In genomic region chr12:2286461-2287131, GRCh38 we compare ENCODE assay signal across 14 cellular contexts.
A peak's percentile ranks its signal among the peaks of the same experiment; 100 is the strongest.
DNase-seq lines count a peak whose midpoint lies in the region; ATAC-seq, FAIRE-seq and TF ChIP-seq lines count a peak whose summit lies in the region.
"Had no signal": no experiment of that assay in that cellular context is flagged by ENCODE, and none has a peak within 500 bp of the region (broad histone marks: within the 10 kb centered on the region; RNA-seq: fewer than 3 reads in every experiment).

No MANE protein-coding gene starts in this region.

- H3K4me3 ChIP-seq in kidney (ENCODE audit: low read length in 2 of 2) (no peak overlapping the region), skeletal muscle tissue (ENCODE audit: low read length in 3 of 3) (no peak overlapping the region)

- H3K4me1 ChIP-seq in kidney (ENCODE audit: control insufficient read depth in 1 of 2, insufficient read depth in 1 of 2, low read depth in 1 of 2, low read length in 2 of 2), result peaks cover 15 to 24% of the 10 kb centered on the region in 2 donors
- H3K4me1 ChIP-seq in skeletal muscle tissue (ENCODE audit: control insufficient read depth in 3 of 3, insufficient read depth in 3 of 3, low read length in 3 of 3), result peaks cover 39 to 54% (median 44%) of the 10 kb centered on the region in 3 donors
- H3K4me1 ChIP-seq: BE2C had no signal

- FAIRE-seq in kidney (lab: Jason Lieb, UNC), result no peak

- no peaks in the 10 kb centered on the region for H3K9me3 ChIP-seq in kidney (ENCODE audit: control insufficient read depth in 1 of 2, low read length in 2 of 2)
- H3K9me3 ChIP-seq in skeletal muscle tissue (ENCODE audit: control insufficient read depth in 3 of 3, low read length in 3 of 3), result no peaks in the 10 kb centered on the region
- H3K9me3 ChIP-seq: BE2C had no signal

- no peak for TF ChIP-seq CTCF in kidney (IDR thresholded peaks at IDR 0.05; ENCODE audit: borderline replicate concordance, extremely low read depth, insufficient read depth)

- DNase-seq in EL, result peak; percentile 88
- no peak for DNase-seq in kidney
- DNase-seq in OCI-M1 (lab: John Stamatoyannopoulos, UW), result no peak
- DNase-seq in inferior parietal cortex (ENCODE audit: extremely low spot score), result no peak
- DNase-seq in NCI-H526 treated with DMSO at 0.1 percent for 48 hours (lab: John Stamatoyannopoulos, UW), result no peak
- DNase-seq: activated CD8-positive, alpha-beta memory T cell treated with anti-CD3 and anti-CD28 coated beads, Interleukin-2, amount 10 ng/mL, durations not matched to agents 7 days and 5 days; activated naive CD8-positive, alpha-beta T cell treated with anti-CD3 and anti-CD28 coated beads, Interleukin-2, amount 50 U/mL, for 24 hours; BE2C; effector memory CD8-positive, alpha-beta T cell; GF-D8 had no signal

- H3K27ac ChIP-seq in cingulate gyrus (ENCODE audit: low read depth, low read length), result peak overlapping the region; percentile 74
- peak overlapping the region; percentile 48 to 84 for H3K27ac ChIP-seq in kidney (ENCODE audit: low read depth in 2 of 2, low read length in 2 of 2)
- H3K27ac ChIP-seq in skeletal muscle tissue (ENCODE audit: low read depth, low read length), result peak overlapping the region; percentile 57

- ATAC-seq in GM21526 (IDR thresholded peaks at IDR 0.05; ENCODE audit: low FRiP score, unreplicated experiment), result no peak
- ATAC-seq: activated CD8-positive, alpha-beta memory T cell treated with anti-CD3 and anti-CD28 coated beads, Interleukin-2, amount 10 ng/mL, durations not matched to agents 7 days and 5 days; activated naive CD8-positive, alpha-beta T cell treated with anti-CD3 and anti-CD28 coated beads, Interleukin-2, amount 50 U/mL, for 24 hours; effector memory CD8-positive, alpha-beta T cell; Panc1 had no signal

- intact Hi-C loops in kidney (cut with DNase I), result no loop called here

- peaks cover 6 to 31% (median 14%) of the 10 kb centered on the region in 3 donors for H3K27me3 ChIP-seq in skeletal muscle tissue (ENCODE audit: control insufficient read depth in 3 of 3, insufficient read depth in 3 of 3, low read length in 3 of 3)

- H3K9ac ChIP-seq in kidney (ENCODE audit: low read length in 2 of 2), result no peak overlapping the region
- no peak overlapping the region for H3K9ac ChIP-seq in skeletal muscle tissue (ENCODE audit: low read depth in 1 of 3, low read length in 3 of 3)

- no peaks in the 10 kb centered on the region for H3K36me3 ChIP-seq in kidney (ENCODE audit: control insufficient read depth in 1 of 2, insufficient read depth in 2 of 2, low read length in 2 of 2)
- no peaks in the 10 kb centered on the region for H3K36me3 ChIP-seq in skeletal muscle tissue (ENCODE audit: control insufficient read depth in 3 of 3, insufficient read depth in 3 of 3, low read length in 3 of 3)
- H3K36me3 ChIP-seq: BE2C had no signal
